ENCODE assay signal across 2 cellular contexts in genomic region chr6:85169189-85169588, GRCh38.
TF ChIP-seq lines count a peak whose summit lies in the region.

No MANE protein-coding gene starts in this region.

TF ChIP-seq in HepG2, 621 proteins besides CTCF, POLR2A, EP300 and RAD21 (continued from another document):
- no peak for TF ChIP-seq MEF2D (CRISPR knock-in tag; IDR thresholded peaks at IDR 0.05)
- no peak for TF ChIP-seq HNF4A (CRISPR knock-in tag; IDR thresholded peaks at IDR 0.05)
- TF ChIP-seq, protein P1, sequence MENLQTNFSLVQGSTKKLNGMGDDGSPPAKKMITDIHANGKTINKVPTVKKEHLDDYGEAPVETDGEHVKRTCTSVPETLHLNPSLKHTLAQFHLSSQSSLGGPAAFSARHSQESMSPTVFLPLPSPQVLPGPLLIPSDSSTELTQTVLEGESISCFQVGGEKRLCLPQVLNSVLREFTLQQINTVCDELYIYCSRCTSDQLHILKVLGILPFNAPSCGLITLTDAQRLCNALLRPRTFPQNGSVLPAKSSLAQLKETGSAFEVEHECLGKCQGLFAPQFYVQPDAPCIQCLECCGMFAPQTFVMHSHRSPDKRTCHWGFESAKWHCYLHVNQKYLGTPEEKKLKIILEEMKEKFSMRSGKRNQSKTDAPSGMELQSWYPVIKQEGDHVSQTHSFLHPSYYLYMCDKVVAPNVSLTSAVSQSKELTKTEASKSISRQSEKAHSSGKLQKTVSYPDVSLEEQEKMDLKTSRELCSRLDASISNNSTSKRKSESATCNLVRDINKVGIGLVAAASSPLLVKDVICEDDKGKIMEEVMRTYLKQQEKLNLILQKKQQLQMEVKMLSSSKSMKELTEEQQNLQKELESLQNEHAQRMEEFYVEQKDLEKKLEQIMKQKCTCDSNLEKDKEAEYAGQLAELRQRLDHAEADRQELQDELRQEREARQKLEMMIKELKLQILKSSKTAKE (CRISPR knock-in tag; IDR thresholded peaks at IDR 0.05; ENCODE audit: borderline replicate concordance) = no peak
- no peak for TF ChIP-seq HOXD1 (CRISPR knock-in tag; IDR thresholded peaks at IDR 0.05)
- no peak for TF ChIP-seq SOX13 (IDR thresholded peaks at IDR 0.05)
- no peak for TF ChIP-seq SOX13 (CRISPR knock-in tag; conservative IDR thresholded peaks at IDR 0.05 in 1 of 2, IDR thresholded peaks at IDR 0.05 in 1 of 2)
- TF ChIP-seq ZNF253 (CRISPR knock-in tag; IDR thresholded peaks at IDR 0.05; ENCODE audit: borderline replicate concordance) = no peak
- no peak for TF ChIP-seq ARID5B (CRISPR knock-in tag; IDR thresholded peaks at IDR 0.05)
- no peak for TF ChIP-seq SAFB2 (CRISPR knock-in tag; IDR thresholded peaks at IDR 0.05; ENCODE audit: borderline replicate concordance, low read depth)
- TF ChIP-seq ZBTB3 (CRISPR knock-in tag; IDR thresholded peaks at IDR 0.05; ENCODE audit: borderline replicate concordance, low read depth) = no peak
- TF ChIP-seq ZNF326 (CRISPR knock-in tag; IDR thresholded peaks at IDR 0.05; ENCODE audit: borderline replicate concordance) = no peak
- no peak for TF ChIP-seq ZNF337 (CRISPR knock-in tag; IDR thresholded peaks at IDR 0.05; ENCODE audit: borderline replicate concordance, low read depth)
- no peak for TF ChIP-seq ZNF333 (CRISPR knock-in tag; IDR thresholded peaks at IDR 0.05; ENCODE audit: borderline replicate concordance)
- no peak for TF ChIP-seq PAWR (CRISPR knock-in tag; IDR thresholded peaks at IDR 0.05; ENCODE audit: borderline replicate concordance)
- no peak for TF ChIP-seq CBX1 (IDR thresholded peaks at IDR 0.05; ENCODE audit: low read depth)
- TF ChIP-seq, protein P2, sequence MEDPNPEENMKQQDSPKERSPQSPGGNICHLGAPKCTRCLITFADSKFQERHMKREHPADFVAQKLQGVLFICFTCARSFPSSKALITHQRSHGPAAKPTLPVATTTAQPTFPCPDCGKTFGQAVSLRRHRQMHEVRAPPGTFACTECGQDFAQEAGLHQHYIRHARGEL (CRISPR knock-in tag; IDR thresholded peaks at IDR 0.05) = no peak

TF ChIP-seq in WTC11, 78 proteins besides CTCF, POLR2A, EP300 and RAD21 (continued from another document):
- TF ChIP-seq, protein P3, sequence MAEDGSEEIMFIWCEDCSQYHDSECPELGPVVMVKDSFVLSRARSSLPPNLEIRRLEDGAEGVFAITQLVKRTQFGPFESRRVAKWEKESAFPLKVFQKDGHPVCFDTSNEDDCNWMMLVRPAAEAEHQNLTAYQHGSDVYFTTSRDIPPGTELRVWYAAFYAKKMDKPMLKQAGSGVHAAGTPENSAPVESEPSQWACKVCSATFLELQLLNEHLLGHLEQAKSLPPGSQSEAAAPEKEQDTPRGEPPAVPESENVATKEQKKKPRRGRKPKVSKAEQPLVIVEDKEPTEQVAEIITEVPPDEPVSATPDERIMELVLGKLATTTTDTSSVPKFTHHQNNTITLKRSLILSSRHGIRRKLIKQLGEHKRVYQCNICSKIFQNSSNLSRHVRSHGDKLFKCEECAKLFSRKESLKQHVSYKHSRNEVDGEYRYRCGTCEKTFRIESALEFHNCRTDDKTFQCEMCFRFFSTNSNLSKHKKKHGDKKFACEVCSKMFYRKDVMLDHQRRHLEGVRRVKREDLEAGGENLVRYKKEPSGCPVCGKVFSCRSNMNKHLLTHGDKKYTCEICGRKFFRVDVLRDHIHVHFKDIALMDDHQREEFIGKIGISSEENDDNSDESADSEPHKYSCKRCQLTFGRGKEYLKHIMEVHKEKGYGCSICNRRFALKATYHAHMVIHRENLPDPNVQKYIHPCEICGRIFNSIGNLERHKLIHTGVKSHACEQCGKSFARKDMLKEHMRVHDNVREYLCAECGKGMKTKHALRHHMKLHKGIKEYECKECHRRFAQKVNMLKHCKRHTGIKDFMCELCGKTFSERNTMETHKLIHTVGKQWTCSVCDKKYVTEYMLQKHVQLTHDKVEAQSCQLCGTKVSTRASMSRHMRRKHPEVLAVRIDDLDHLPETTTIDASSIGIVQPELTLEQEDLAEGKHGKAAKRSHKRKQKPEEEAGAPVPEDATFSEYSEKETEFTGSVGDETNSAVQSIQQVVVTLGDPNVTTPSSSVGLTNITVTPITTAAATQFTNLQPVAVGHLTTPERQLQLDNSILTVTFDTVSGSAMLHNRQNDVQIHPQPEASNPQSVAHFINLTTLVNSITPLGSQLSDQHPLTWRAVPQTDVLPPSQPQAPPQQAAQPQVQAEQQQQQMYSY (CRISPR knock-in tag; IDR thresholded peaks at IDR 0.05) = no peak
- TF ChIP-seq GTF2I (CRISPR knock-in tag; conservative IDR thresholded peaks at IDR 0.05) (no peak), KAT7 (CRISPR knock-in tag; IDR thresholded peaks at IDR 0.05; ENCODE audit: borderline replicate concordance) (no peak)
